1 cellular context compared by ENCODE assay signal in genomic region chr20:11454966-11455799, GRCh38.
TF ChIP-seq lines count a peak whose summit lies in the region.

No MANE protein-coding gene starts in this region.

TF ChIP-seq in IMR-90, 13 proteins besides CTCF, POLR2A, EP300 and RAD21 (continued from another document):
- TF ChIP-seq ELK1 (IDR thresholded peaks at IDR 0.05; ENCODE audit: borderline replicate concordance, low read depth, low read length): no peak
- TF ChIP-seq BHLHE40 (IDR thresholded peaks at IDR 0.05; ENCODE audit: low read depth, low read length): no peak
- no peak for TF ChIP-seq RFX5 (IDR thresholded peaks at IDR 0.05; ENCODE audit: low read depth, low read length)
